In the genomic region with DNA sequence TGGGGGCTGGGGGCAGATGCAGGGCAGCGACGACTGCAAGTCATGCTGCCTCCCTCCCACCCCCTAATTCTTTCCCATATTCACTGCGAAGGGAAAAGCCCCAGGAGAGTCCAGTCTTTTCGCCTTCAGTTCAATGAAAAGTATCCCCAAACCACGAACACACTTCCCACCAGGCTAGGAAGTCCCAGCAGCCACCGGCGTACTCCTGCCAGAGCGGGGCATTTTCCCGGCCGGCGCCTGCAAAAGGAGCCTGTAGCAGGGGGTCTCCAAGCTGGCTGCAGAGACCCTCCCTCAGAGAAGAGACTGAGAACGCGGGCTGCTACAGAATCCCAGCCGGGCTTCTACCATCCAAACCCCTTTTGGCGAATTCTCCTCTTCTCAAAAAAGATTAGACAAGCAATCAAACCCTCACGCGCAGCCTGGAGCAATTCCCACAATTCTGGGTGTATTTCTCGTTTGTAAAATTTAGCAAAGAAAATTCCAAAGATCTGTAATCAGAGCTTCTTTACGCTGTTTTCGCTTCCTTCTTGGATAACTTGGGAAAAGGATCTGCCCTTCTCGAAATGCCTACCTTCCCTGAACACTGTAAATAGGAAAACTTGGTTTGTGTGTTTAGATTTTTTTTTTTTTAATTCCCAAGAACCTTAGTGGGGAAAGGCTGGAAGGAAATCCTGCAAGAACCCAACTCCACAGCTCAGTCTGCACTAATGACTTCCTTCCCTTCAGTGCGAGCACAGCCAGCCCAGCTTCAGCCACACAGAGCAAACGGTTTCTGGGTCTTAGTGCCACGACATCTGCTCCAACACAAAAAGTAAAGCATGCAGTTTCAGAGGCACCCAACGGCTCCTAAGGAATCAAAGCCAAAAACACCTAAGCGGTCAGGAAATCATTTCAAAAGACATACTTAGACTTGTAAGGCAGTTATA, we compare ENCODE assay signal across 9 cellular contexts.
DNase-seq lines count a peak whose midpoint lies in the region; ATAC-seq and TF ChIP-seq lines count a peak whose summit lies in the region.
"Had no signal": no experiment of that assay in that cellular context is flagged by ENCODE, and none has a peak within 500 bp of the region (broad histone marks: within the 10 kb centered on the region; RNA-seq: fewer than 3 reads in every experiment).

No MANE protein-coding gene starts in this region.

- no peaks in the 10 kb centered on the region for H3K9me3 ChIP-seq in iPS-18c (ENCODE audit: control insufficient read depth, insufficient read depth, low read length)

- no peaks in the 10 kb centered on the region for H3K36me3 ChIP-seq in rectal smooth muscle tissue (ENCODE audit: control insufficient read depth, insufficient read depth, low read length)

- H3K27ac ChIP-seq in rectal smooth muscle tissue (ENCODE audit: low read depth, low read length): peak overlapping the region; percentile 53
- H3K27ac ChIP-seq: 22Rv1 had no signal

- DNase-seq in DMS53 (lab: John Stamatoyannopoulos, UW) (peak; percentile 32), DMS53 treated with DMSO at 0.1 percent for 48 hours (lab: John Stamatoyannopoulos, UW; ENCODE audit: unreplicated experiment) (no peak), cerebellum (ENCODE audit: low spot score) (peak; percentile 35), NCI-H526 (lab: John Stamatoyannopoulos, UW) (no peak)

- ATAC-seq in SK-N-SH treated with all-trans-retinoic acid at 6 μM for 48 hours (peak; percentile 88), GM19463 (IDR thresholded peaks at IDR 0.05; ENCODE audit: unreplicated experiment) (no peak)

- peaks cover 14% of the 10 kb centered on the region for H3K4me1 ChIP-seq in rectal smooth muscle tissue (ENCODE audit: control insufficient read depth, insufficient read depth, low read length)

- H3K9ac ChIP-seq in rectal smooth muscle tissue (ENCODE audit: low read length): peak overlapping the region; percentile 5

- H3K4me3 ChIP-seq in iPS-18c (ENCODE audit: insufficient read depth, low read depth, low read length) (peak overlapping the region; percentile 68), rectal smooth muscle tissue (ENCODE audit: low read length) (peak overlapping the region; percentile 73)

- H3K27me3 ChIP-seq in rectal smooth muscle tissue (ENCODE audit: control insufficient read depth, insufficient read depth, low read length): no peaks in the 10 kb centered on the region

TF ChIP-seq in SK-N-SH treated with all-trans-retinoic acid at 6 μM for 48 hours, 23 proteins besides CTCF, POLR2A, EP300 and RAD21:
- TF ChIP-seq ARNTL (CRISPR knock-in tag; IDR thresholded peaks at IDR 0.05; ENCODE audit: borderline replicate concordance, low read depth) (no peak), SNAI2 (CRISPR knock-in tag; IDR thresholded peaks at IDR 0.05) (no peak), ZNF565 (CRISPR knock-in tag; conservative IDR thresholded peaks at IDR 0.05; ENCODE audit: low read depth) (no peak), TCF4 (CRISPR knock-in tag; IDR thresholded peaks at IDR 0.05; ENCODE audit: borderline replicate concordance) (no peak), ZNF8 (CRISPR knock-in tag; IDR thresholded peaks at IDR 0.05) (no peak), ISL1 (CRISPR knock-in tag; IDR thresholded peaks at IDR 0.05) (no peak), TOX (CRISPR knock-in tag; IDR thresholded peaks at IDR 0.05; ENCODE audit: borderline replicate concordance) (no peak), ZFP30 (CRISPR knock-in tag; IDR thresholded peaks at IDR 0.05) (no peak), ZNF70 (CRISPR knock-in tag; IDR thresholded peaks at IDR 0.05) (no peak), ESRRG (CRISPR knock-in tag; IDR thresholded peaks at IDR 0.05) (no peak), ZFP3 (CRISPR knock-in tag; IDR thresholded peaks at IDR 0.05) (no peak), BACH2 (CRISPR knock-in tag; IDR thresholded peaks at IDR 0.05; ENCODE audit: borderline replicate concordance) (no peak), GLIS3 (CRISPR knock-in tag; IDR thresholded peaks at IDR 0.05) (no peak), RARB (CRISPR knock-in tag; IDR thresholded peaks at IDR 0.05) (no peak), CSDC2 (CRISPR knock-in tag; IDR thresholded peaks at IDR 0.05) (no peak)
- TF ChIP-seq, protein P1, sequence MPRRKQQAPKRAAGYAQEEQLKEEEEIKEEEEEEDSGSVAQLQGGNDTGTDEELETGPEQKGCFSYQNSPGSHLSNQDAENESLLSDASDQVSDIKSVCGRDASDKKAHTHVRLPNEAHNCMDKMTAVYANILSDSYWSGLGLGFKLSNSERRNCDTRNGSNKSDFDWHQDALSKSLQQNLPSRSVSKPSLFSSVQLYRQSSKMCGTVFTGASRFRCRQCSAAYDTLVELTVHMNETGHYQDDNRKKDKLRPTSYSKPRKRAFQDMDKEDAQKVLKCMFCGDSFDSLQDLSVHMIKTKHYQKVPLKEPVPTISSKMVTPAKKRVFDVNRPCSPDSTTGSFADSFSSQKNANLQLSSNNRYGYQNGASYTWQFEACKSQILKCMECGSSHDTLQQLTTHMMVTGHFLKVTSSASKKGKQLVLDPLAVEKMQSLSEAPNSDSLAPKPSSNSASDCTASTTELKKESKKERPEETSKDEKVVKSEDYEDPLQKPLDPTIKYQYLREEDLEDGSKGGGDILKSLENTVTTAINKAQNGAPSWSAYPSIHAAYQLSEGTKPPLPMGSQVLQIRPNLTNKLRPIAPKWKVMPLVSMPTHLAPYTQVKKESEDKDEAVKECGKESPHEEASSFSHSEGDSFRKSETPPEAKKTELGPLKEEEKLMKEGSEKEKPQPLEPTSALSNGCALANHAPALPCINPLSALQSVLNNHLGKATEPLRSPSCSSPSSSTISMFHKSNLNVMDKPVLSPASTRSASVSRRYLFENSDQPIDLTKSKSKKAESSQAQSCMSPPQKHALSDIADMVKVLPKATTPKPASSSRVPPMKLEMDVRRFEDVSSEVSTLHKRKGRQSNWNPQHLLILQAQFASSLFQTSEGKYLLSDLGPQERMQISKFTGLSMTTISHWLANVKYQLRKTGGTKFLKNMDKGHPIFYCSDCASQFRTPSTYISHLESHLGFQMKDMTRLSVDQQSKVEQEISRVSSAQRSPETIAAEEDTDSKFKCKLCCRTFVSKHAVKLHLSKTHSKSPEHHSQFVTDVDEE (CRISPR knock-in tag; IDR thresholded peaks at IDR 0.05): no peak
- TF ChIP-seq, protein P2, sequence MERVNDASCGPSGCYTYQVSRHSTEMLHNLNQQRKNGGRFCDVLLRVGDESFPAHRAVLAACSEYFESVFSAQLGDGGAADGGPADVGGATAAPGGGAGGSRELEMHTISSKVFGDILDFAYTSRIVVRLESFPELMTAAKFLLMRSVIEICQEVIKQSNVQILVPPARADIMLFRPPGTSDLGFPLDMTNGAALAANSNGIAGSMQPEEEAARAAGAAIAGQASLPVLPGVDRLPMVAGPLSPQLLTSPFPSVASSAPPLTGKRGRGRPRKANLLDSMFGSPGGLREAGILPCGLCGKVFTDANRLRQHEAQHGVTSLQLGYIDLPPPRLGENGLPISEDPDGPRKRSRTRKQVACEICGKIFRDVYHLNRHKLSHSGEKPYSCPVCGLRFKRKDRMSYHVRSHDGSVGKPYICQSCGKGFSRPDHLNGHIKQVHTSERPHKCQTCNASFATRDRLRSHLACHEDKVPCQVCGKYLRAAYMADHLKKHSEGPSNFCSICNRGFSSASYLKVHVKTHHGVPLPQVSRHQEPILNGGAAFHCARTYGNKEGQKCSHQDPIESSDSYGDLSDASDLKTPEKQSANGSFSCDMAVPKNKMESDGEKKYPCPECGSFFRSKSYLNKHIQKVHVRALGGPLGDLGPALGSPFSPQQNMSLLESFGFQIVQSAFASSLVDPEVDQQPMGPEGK (CRISPR knock-in tag; IDR thresholded peaks at IDR 0.05; ENCODE audit: borderline replicate concordance): no peak
- TF ChIP-seq, protein P3, sequence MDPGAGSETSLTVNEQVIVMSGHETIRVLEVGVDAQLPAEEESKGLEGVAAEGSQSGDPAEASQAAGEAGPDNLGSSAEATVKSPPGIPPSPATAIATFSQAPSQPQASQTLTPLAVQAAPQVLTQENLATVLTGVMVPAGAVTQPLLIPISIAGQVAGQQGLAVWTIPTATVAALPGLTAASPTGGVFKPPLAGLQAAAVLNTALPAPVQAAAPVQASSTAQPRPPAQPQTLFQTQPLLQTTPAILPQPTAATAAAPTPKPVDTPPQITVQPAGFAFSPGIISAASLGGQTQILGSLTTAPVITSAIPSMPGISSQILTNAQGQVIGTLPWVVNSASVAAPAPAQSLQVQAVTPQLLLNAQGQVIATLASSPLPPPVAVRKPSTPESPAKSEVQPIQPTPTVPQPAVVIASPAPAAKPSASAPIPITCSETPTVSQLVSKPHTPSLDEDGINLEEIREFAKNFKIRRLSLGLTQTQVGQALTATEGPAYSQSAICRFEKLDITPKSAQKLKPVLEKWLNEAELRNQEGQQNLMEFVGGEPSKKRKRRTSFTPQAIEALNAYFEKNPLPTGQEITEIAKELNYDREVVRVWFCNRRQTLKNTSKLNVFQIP (CRISPR knock-in tag; IDR thresholded peaks at IDR 0.05; ENCODE audit: borderline replicate concordance, low read depth): no peak
- TF ChIP-seq, protein P4, sequence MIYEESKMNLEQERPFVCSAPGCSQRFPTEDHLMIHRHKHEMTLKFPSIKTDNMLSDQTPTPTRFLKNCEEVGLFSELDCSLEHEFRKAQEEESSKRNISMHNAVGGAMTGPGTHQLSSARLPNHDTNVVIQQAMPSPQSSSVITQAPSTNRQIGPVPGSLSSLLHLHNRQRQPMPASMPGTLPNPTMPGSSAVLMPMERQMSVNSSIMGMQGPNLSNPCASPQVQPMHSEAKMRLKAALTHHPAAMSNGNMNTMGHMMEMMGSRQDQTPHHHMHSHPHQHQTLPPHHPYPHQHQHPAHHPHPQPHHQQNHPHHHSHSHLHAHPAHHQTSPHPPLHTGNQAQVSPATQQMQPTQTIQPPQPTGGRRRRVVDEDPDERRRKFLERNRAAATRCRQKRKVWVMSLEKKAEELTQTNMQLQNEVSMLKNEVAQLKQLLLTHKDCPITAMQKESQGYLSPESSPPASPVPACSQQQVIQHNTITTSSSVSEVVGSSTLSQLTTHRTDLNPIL (CRISPR knock-in tag; IDR thresholded peaks at IDR 0.05; ENCODE audit: low read depth): no peak

Comparison
In these comparisons a context has a peak if more than half of its experiments do, and no peak if none do; other contexts are left out.
1. DNase-seq: peak in DMS53 (single experiment) and cerebellum (single experiment); none in DMS53 treated with DMSO at 0.1 percent for 48 hours (single experiment) and NCI-H526 (0 of 2).